Comparison of ENCODE assay signal across 8 cellular contexts in genomic region chr12:50085615-50085928, GRCh38. TPM values are rescaled to one million over a fixed set of nuclear protein-coding genes. Genes with fewer than 3 reads are reported as not detected.
DNase-seq lines count a peak whose midpoint lies in the region; ATAC-seq and TF ChIP-seq lines count a peak whose summit lies in the region.

No MANE protein-coding gene starts in this region.

- H3K4me1 ChIP-seq in right atrium auricular region = peaks cover 0 to 32% of the 10 kb centered on the region in 2 donors
- H3K4me1 ChIP-seq in iPS DF 6.9 (ENCODE audit: control insufficient read depth, insufficient read depth, low read length) = no peaks in the 10 kb centered on the region; the same call in 1 of the 2 replicates

- ATAC-seq in left ventricle myocardium superior (no peak), HG02798 (IDR thresholded peaks at IDR 0.05; ENCODE audit: poor library complexity, unreplicated experiment) (no peak)
- peak; percentile 6 for ATAC-seq in stimulated activated naive CD8-positive, alpha-beta T cell treated with anti-CD3 and anti-CD28 coated beads, Interleukin-15, amount 100 ng/mL, for 72 hours

- H3K27me3 Mint-ChIP-seq in stimulated activated naive CD8-positive, alpha-beta T cell treated with anti-CD3 and anti-CD28 coated beads, Interleukin-15, amount 100 ng/mL, for 72 hours = no peaks in the 10 kb centered on the region

- H3K36me3 ChIP-seq in right atrium auricular region = peaks cover 43% of the 10 kb centered on the region
- peaks cover 25% of the 10 kb centered on the region; the same call in 1 of the 2 replicates for H3K36me3 ChIP-seq in iPS DF 6.9 (ENCODE audit: control insufficient read depth, insufficient read depth, low read length)

- H3K4me3 ChIP-seq in right atrium auricular region (peak overlapping the region; percentile 90 to 98), iPS DF 6.9 (ENCODE audit: low read length) (peak overlapping the region; percentile 93)

- peak overlapping the region; percentile 92 to 97 for H3K4me3 Mint-ChIP-seq in stimulated activated naive CD8-positive, alpha-beta T cell treated with anti-CD3 and anti-CD28 coated beads, Interleukin-15, amount 100 ng/mL, for 72 hours

- intact Hi-C loops in left ventricle myocardium superior (cut with micrococcal nuclease) = loop anchor here (5.0 kb wide), 1 partner anchor 92 kb away; no protein-coding TSS in a partner anchor

- peak overlapping the region; percentile 70 to 99 for H3K27ac Mint-ChIP-seq in stimulated activated naive CD8-positive, alpha-beta T cell treated with anti-CD3 and anti-CD28 coated beads, Interleukin-15, amount 100 ng/mL, for 72 hours

- peaks cover 49% of the 10 kb centered on the region for H3K4me1 Mint-ChIP-seq in stimulated activated naive CD8-positive, alpha-beta T cell treated with anti-CD3 and anti-CD28 coated beads, Interleukin-15, amount 100 ng/mL, for 72 hours

- H3K27me3 ChIP-seq in right atrium auricular region (no peaks in the 10 kb centered on the region), iPS DF 6.9 (ENCODE audit: control insufficient read depth, insufficient read depth, low read length) (peaks cover 1% of the 10 kb centered on the region; the same call in 1 of the 2 replicates)

- no peaks in the 10 kb centered on the region for H3K9me3 Mint-ChIP-seq in stimulated activated naive CD8-positive, alpha-beta T cell treated with anti-CD3 and anti-CD28 coated beads, Interleukin-15, amount 100 ng/mL, for 72 hours

- WGBS in iPS DF 6.9 (ENCODE audit: insufficient coverage, insufficient read length) = no CpG with 5 or more reads among the region's 7 CpGs

- DNase-seq in right atrium auricular region (ENCODE audit: low spot score) (no peak), left ventricle myocardium superior (no peak), iPS DF 6.9 (ENCODE audit: low read depth, low spot score) (no peak), SKM-1 (lab: John Stamatoyannopoulos, UW; ENCODE audit: unreplicated experiment) (no peak)
- DNase-seq in stimulated activated naive CD8-positive, alpha-beta T cell treated with anti-CD3 and anti-CD28 coated beads, Interleukin-15, amount 100 ng/mL, for 72 hours = peak in 1 of 2 donors; percentile 22
- DNase-seq in stimulated activated CD4-positive, alpha-beta T cell treated with anti-CD3 and anti-CD28 coated beads, Interleukin-15, amount 100 ng/mL, for 24 hours = no peak

- H3K27ac ChIP-seq in right atrium auricular region = peak overlapping the region; percentile 98
- H3K27ac ChIP-seq in VCaP = peak overlapping the region; percentile 97
- H3K27ac ChIP-seq in iPS DF 6.9 (ENCODE audit: low read length) = no peak overlapping the region

- TF ChIP-seq CTCF in right atrium auricular region (IDR thresholded peaks at IDR 0.05) (no peak), VCaP (conservative IDR thresholded peaks at IDR 0.05) (no peak)

- no peaks in the 10 kb centered on the region for H3K9me3 ChIP-seq in right atrium auricular region
- H3K9me3 ChIP-seq in iPS DF 6.9 (ENCODE audit: control insufficient read depth, insufficient read depth, low read length) = no peaks in the 10 kb centered on the region

RNA-seq across cellular contexts. Expression of gene SMARCD1, which starts 0.4 kb away (rescaled TPM):
- total RNA-seq in right atrium auricular region = 10 to 100 TPM; 29.6 to 35.5 TPM
- 17.2 TPM for total RNA-seq in left ventricle myocardium superior

RNA-seq across cellular contexts. Expression of gene GPD1, which starts 18.2 kb away (rescaled TPM):
- total RNA-seq in right atrium auricular region = 10 to 100 TPM in 1 of 2 donors, 1 to 10 TPM in 1; 8.8 to 38.7 TPM
- 33.9 TPM for total RNA-seq in left ventricle myocardium superior

RNA-seq across cellular contexts. Expression of gene COX14, which starts 26.5 kb away (rescaled TPM):
- total RNA-seq in right atrium auricular region = 100 to 1,000 TPM; 139 to 181 TPM
- total RNA-seq in left ventricle myocardium superior = 237 TPM

RNA-seq across cellular contexts. Expression of gene ASIC1, which starts 28.2 kb away (rescaled TPM):
- total RNA-seq in right atrium auricular region (1 to 10 TPM in 1 of 2 donors, under 1 TPM in 1; 0.24 to 1.4 TPM), left ventricle myocardium superior (0.99 TPM)
